8 cellular contexts compared by ENCODE assay signal in genomic region chr1:223811634-223812101, GRCh38. TPM values are rescaled to one million over a fixed set of nuclear protein-coding genes. Genes with fewer than 3 reads are reported as not detected.
DNase-seq lines count a peak whose midpoint lies in the region; ATAC-seq and TF ChIP-seq lines count a peak whose summit lies in the region.

No MANE protein-coding gene starts in this region.

- peaks cover 3% of the 10 kb centered on the region for H3K9me3 Mint-ChIP-seq in chondrocyte (ENCODE audit: low read depth)

- no peak overlapping the region for H3K23ac ChIP-seq in mesenchymal stem cell (ENCODE audit: low read length in 2 of 2)

- DNase-seq in Right ventricle myocardium inferior (ENCODE audit: missing footprints) (no peak), cardiac septum (ENCODE audit: low spot score) (no peak), NCI-H446 treated with DMSO at 0.1 percent for 48 hours (lab: John Stamatoyannopoulos, UW) (peak; percentile 4), chondrocyte (ENCODE audit: low spot score) (no peak), mesenchymal stem cell (peak; percentile 64), NCI-H524 treated with DMSO at 0.1 percent for 48 hours (lab: John Stamatoyannopoulos, UW) (no peak), NCI-H1930 (lab: John Stamatoyannopoulos, UW) (no peak)

- H3K27ac ChIP-seq in mesenchymal stem cell (ENCODE audit: low read length, poor library complexity, severe bottlenecking) = no peak overlapping the region

- no peak overlapping the region for H3K14ac ChIP-seq in mesenchymal stem cell (ENCODE audit: low read length in 2 of 2)

- H4K91ac ChIP-seq in mesenchymal stem cell (ENCODE audit: low read length) = no peak overlapping the region

- no peak overlapping the region for H2AFZ ChIP-seq in mesenchymal stem cell (ENCODE audit: low read depth, low read length)

- no peak overlapping the region for H2BK120ac ChIP-seq in mesenchymal stem cell (ENCODE audit: low read depth, low read length)

- no peaks in the 10 kb centered on the region for H3K27me3 Mint-ChIP-seq in chondrocyte (ENCODE audit: low read depth)

- H3K4me1 ChIP-seq in mesenchymal stem cell (ENCODE audit: control insufficient read depth, insufficient read depth, low read depth, low read length) = peaks cover 5% of the 10 kb centered on the region

- peaks cover 12% of the 10 kb centered on the region for H3K79me1 ChIP-seq in mesenchymal stem cell (replicated peaks; ENCODE audit: low read length, poor library complexity, severe bottlenecking)

- H3K4me1 Mint-ChIP-seq in chondrocyte (ENCODE audit: low read depth) = peaks cover 25% of the 10 kb centered on the region

- H3K27me3 ChIP-seq in mesenchymal stem cell (ENCODE audit: control insufficient read depth in 1 of 2, insufficient read depth in 1 of 2, low read length in 2 of 2) = no peaks in the 10 kb centered on the region

- no peak overlapping the region for H2BK12ac ChIP-seq in mesenchymal stem cell (ENCODE audit: low read length in 2 of 2)

- H3K36me3 ChIP-seq in mesenchymal stem cell (ENCODE audit: control insufficient read depth in 1 of 2, insufficient read depth in 2 of 2, low read depth in 1 of 2, low read length in 2 of 2) = peaks cover 14 to 46% of the 10 kb centered on the region in 2 experiments

- peak overlapping the region; percentile 5 for H3K9ac ChIP-seq in mesenchymal stem cell (ENCODE audit: low read length)

- TF ChIP-seq CTCF in chondrocyte (IDR thresholded peaks at IDR 0.05) = peak; percentile 84

- peaks cover 6% of the 10 kb centered on the region for H3K9me3 ChIP-seq in mesenchymal stem cell (ENCODE audit: control insufficient read depth, low read length)

- H2BK5ac ChIP-seq in mesenchymal stem cell (ENCODE audit: low read depth, low read length, poor library complexity, severe bottlenecking) = no peak overlapping the region

- no peak overlapping the region for H2AK5ac ChIP-seq in mesenchymal stem cell (ENCODE audit: low read length, severe bottlenecking)

- no peak overlapping the region for H3K27ac Mint-ChIP-seq in chondrocyte (ENCODE audit: unreplicated experiment)

- no peak overlapping the region for H4K8ac ChIP-seq in mesenchymal stem cell (ENCODE audit: low read length)

- no peak overlapping the region for H3K4me3 Mint-ChIP-seq in chondrocyte (ENCODE audit: unreplicated experiment)

- no peak overlapping the region for H3K4me2 ChIP-seq in mesenchymal stem cell (ENCODE audit: low read length, poor library complexity, severe bottlenecking)

- 75% methylated on average over 3 of the region's 3 CpGs for WGBS in mesenchymal stem cell

- H3K4ac ChIP-seq in mesenchymal stem cell (ENCODE audit: low read depth in 1 of 2, low read length in 2 of 2) = no peak overlapping the region

- H3K36me3 Mint-ChIP-seq in chondrocyte (ENCODE audit: low read depth) = peaks cover 28% of the 10 kb centered on the region

- no peak overlapping the region for H3K4me3 ChIP-seq in mesenchymal stem cell (ENCODE audit: insufficient read depth in 1 of 2, low read depth in 1 of 2, low read length in 2 of 2)

- intact Hi-C loops in Right ventricle myocardium inferior (cut with DNase I) = loop anchor here (2.0 kb wide), 1 partner anchor 31 kb away; no protein-coding TSS in a partner anchor
- intact Hi-C loops in cardiac septum (cut with DNase I) = loop anchor here (2.0 kb wide), 1 partner anchor 35 kb away; no protein-coding TSS in a partner anchor

- H3K18ac ChIP-seq in mesenchymal stem cell (ENCODE audit: low read depth in 1 of 2, low read length in 2 of 2) = no peak overlapping the region

- no peak overlapping the region for H2BK15ac ChIP-seq in mesenchymal stem cell (ENCODE audit: low read depth, poor library complexity, severe bottlenecking)

- ATAC-seq in Right ventricle myocardium inferior (peak; percentile 56), GM21360 (IDR thresholded peaks at IDR 0.05; ENCODE audit: unreplicated experiment) (no peak)

RNA-seq across cellular contexts. Expression of gene TP53BP2, which starts 34.1 kb away (rescaled TPM):
- 18.7 TPM for total RNA-seq in Right ventricle myocardium inferior
- total RNA-seq in cardiac septum = 24.9 TPM
- total RNA-seq in chondrocyte = 41.3 to 47.4 TPM (median 42.6 TPM) in 3 replicates
- polyA plus RNA-seq in mesenchymal stem cell (2013, experiment 1 of 2) = 20.5 TPM
- polyA plus RNA-seq in mesenchymal stem cell (2013, experiment 2 of 2) = 20.5 TPM

Comparison
In these comparisons a context has a peak if more than half of its experiments do, and no peak if none do; other contexts are left out.
1. DNase-seq: peak in NCI-H446 treated with DMSO at 0.1 percent for 48 hours (single experiment) and mesenchymal stem cell (single experiment); none in Right ventricle myocardium inferior (single experiment), cardiac septum (single experiment), chondrocyte (single experiment), NCI-H524 treated with DMSO at 0.1 percent for 48 hours (single experiment) and NCI-H1930 (0 of 2).